9 cellular contexts compared by ENCODE assay signal in genomic region chr6:45586216-45587171, GRCh38.
DNase-seq lines count a peak whose midpoint lies in the region; ATAC-seq and TF ChIP-seq lines count a peak whose summit lies in the region.
"Had no signal": no experiment of that assay in that cellular context is flagged by ENCODE, and none has a peak within 500 bp of the region (broad histone marks: within the 10 kb centered on the region; RNA-seq: fewer than 3 reads in every experiment).

No MANE protein-coding gene starts in this region.

- H3K9me3 ChIP-seq in CD4-positive, alpha-beta T cell (ENCODE audit: control insufficient read depth, low read length): no peaks in the 10 kb centered on the region
- H3K9me3 ChIP-seq in mucosa of descending colon: no peaks in the 10 kb centered on the region

- peak overlapping the region; percentile 79 for H3K27ac Mint-ChIP-seq in CD4-positive, alpha-beta T cell

- POLR2A ChIA-PET in CD4-positive, alpha-beta T cell (lab: Charles Lee): interaction anchor here (0.6 to 2.8 kb wide), 17 partner anchors 8 to 653 kb away, joined by 3 to 13 read pairs (median 3); partner anchors contain the start of gene SUPT3H

- H3K4me3 ChIP-seq in mucosa of descending colon: no peak overlapping the region

- no peak overlapping the region for H3K27ac ChIP-seq in CD4-positive, alpha-beta T cell (ENCODE audit: low read depth, low read length)
- H3K27ac ChIP-seq: C4-2B had no signal

- H3K27me3 Mint-ChIP-seq in CD4-positive, alpha-beta T cell: no peaks in the 10 kb centered on the region

- no peaks in the 10 kb centered on the region for H3K36me3 ChIP-seq in mucosa of descending colon (ENCODE audit: low read depth)

- no peaks in the 10 kb centered on the region for H3K36me3 Mint-ChIP-seq in CD4-positive, alpha-beta T cell (ENCODE audit: low read depth)

- H3K9me3 Mint-ChIP-seq in CD4-positive, alpha-beta T cell: peaks cover 3% of the 10 kb centered on the region

- ATAC-seq in CD4-positive, alpha-beta T cell (ENCODE audit: poor library complexity): peak; percentile 81
- peak; percentile 74 for ATAC-seq in mucosa of descending colon
- ATAC-seq in HG03039 (IDR thresholded peaks at IDR 0.05; ENCODE audit: unreplicated experiment): no peak

- CTCF ChIA-PET in CD4-positive, alpha-beta T cell (lab: Charles Lee): interaction anchor here (1.0 to 1.1 kb wide), 2 partner anchors 9 to 166 kb away, joined by 3 to 6 read pairs; no protein-coding TSS in a partner anchor

- peak; percentile 31 to 66 (median 50) for DNase-seq in CD4-positive, alpha-beta T cell
- DNase-seq in T-helper 1 cell: peak; percentile 13 to 89 (median 51)
- peak; percentile 12 to 21 for DNase-seq in activated T-helper 1 cell treated with anti-CD3 and anti-CD28 coated beads, Interleukin-2, amount 50 U/mL, for 16 hours (ENCODE audit: low read depth in 1 of 2, low spot score in 1 of 2)
- DNase-seq in mucosa of descending colon: peak in 2 of 3 donors; percentile 25 to 66
- no peak for DNase-seq in hippocampal formation (lab: John Stamatoyannopoulos, UW)
- DNase-seq in SKM-1 (lab: John Stamatoyannopoulos, UW; ENCODE audit: unreplicated experiment): no peak
- no peak for DNase-seq in GM10266 (ENCODE audit: extremely low spot score)

- H3K4me1 ChIP-seq in mucosa of descending colon (ENCODE audit: low read depth): no peaks in the 10 kb centered on the region

- no peaks in the 10 kb centered on the region for H3K27me3 ChIP-seq in CD4-positive, alpha-beta T cell (ENCODE audit: control insufficient read depth, insufficient read depth, low read length)

- TF ChIP-seq CTCF in CD4-positive, alpha-beta T cell (IDR thresholded peaks at IDR 0.05): peak; percentile 25
- TF ChIP-seq CTCF in mucosa of descending colon (IDR thresholded peaks at IDR 0.05) (no peak), GM10266 (IDR thresholded peaks at IDR 0.05; ENCODE audit: control insufficient read depth, insufficient read depth, low read depth, missing control alignments) (no peak)

- intact Hi-C loops in CD4-positive, alpha-beta T cell (cut with DNase I, micrococcal nuclease): loop anchor here (5.0 kb wide), 2 partner anchors 164 to 929 kb away; no protein-coding TSS in a partner anchor
- intact Hi-C loops in mucosa of descending colon (cut with DNase I, micrococcal nuclease): no loop called here

- H3K4me3 Mint-ChIP-seq in CD4-positive, alpha-beta T cell: peak overlapping the region; percentile 84

- H3K4me1 Mint-ChIP-seq in CD4-positive, alpha-beta T cell (ENCODE audit: low read depth): peaks cover 70% of the 10 kb centered on the region

Comparison
In these comparisons a context has a peak if more than half of its experiments do, and no peak if none do; other contexts are left out.
1. DNase-seq: peak in CD4-positive, alpha-beta T cell (10 of 10), T-helper 1 cell (5 of 5), activated T-helper 1 cell treated with anti-CD3 and anti-CD28 coated beads, Interleukin-2, amount 50 U/mL, for 16 hours (2 of 2) and mucosa of descending colon (2 of 3); none in hippocampal formation (0 of 2), SKM-1 (single experiment) and GM10266 (single experiment).
2. intact Hi-C loops: an anchor here in CD4-positive, alpha-beta T cell (5.0 kb wide); none called in mucosa of descending colon.